Comparison of ENCODE assay signal across 8 cellular contexts in genomic region chrX:72159769-72160168, GRCh38. TPM values are rescaled to one million over a fixed set of nuclear protein-coding genes. Genes with fewer than 3 reads are reported as not detected.
"Had no signal": no experiment of that assay in that cellular context is flagged by ENCODE, and none has a peak within 500 bp of the region (broad histone marks: within the 10 kb centered on the region; RNA-seq: fewer than 3 reads in every experiment).

No MANE protein-coding gene starts in this region.

- H2AFZ ChIP-seq: GM23338 had no signal

- H3K4me2 ChIP-seq: GM23338 had no signal

- H3K4me3 Mint-ChIP-seq: GM23338, H9, IgD-negative memory B cell had no signal

- H3K27ac ChIP-seq: HL-60 had no signal

- H3K4me1 Mint-ChIP-seq: GM23338, H9, IgD-negative memory B cell had no signal

- H3K4me3 ChIP-seq: GM23338 had no signal

- ATAC-seq: GM23338, HepG2 had no signal

- DNase-seq: H9, HCEC 1CT, KBM-7 had no signal

- H3K27ac Mint-ChIP-seq: GM23338 had no signal

RNA-seq across cellular contexts. Expression of gene RTL5, which starts 28.1 kb away (rescaled TPM):
- total RNA-seq: HepG2, HT1080 had no signal
- polyA plus RNA-seq: HepG2, IgD-negative memory B cell had no signal
